Comparison of ENCODE assay signal across 20 cellular contexts in the genomic region with DNA sequence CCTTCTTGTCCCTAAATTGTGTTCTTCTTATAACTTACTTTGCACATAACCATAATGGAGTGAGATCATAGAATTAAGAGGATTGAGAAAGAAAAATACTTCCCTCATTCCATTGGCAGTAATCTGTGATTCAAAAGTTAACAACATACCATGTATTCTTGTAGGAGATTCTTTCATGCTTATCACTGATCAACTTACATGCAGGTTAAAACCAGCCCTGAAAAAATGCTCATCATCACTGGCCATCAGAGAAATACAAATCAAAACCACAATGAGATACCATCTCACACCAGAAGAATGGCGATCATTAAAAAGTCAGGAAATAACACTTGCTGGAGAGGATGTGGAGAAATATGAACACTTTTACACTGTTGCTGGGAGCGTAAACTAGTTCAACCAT. TPM values are rescaled to one million over a fixed set of nuclear protein-coding genes. Genes with fewer than 3 reads are reported as not detected.
DNase-seq lines count a peak whose midpoint lies in the region; TF ChIP-seq lines count a peak whose summit lies in the region.
"Had no signal": no experiment of that assay in that cellular context is flagged by ENCODE, and none has a peak within 500 bp of the region (broad histone marks: within the 10 kb centered on the region; RNA-seq: fewer than 3 reads in every experiment).

No MANE protein-coding gene starts in this region.

- no peak for TF ChIP-seq CTCF in choroid plexus epithelial cell (conservative IDR thresholded peaks at IDR 0.05; ENCODE audit: low read depth, low read length)
- no peak for TF ChIP-seq CTCF in right atrium auricular region (IDR thresholded peaks at IDR 0.05)

- H3K4me3 ChIP-seq in choroid plexus epithelial cell (ENCODE audit: low read depth, low read length) = no peak overlapping the region
- no peak overlapping the region for H3K4me3 ChIP-seq in right atrium auricular region
- H3K4me3 ChIP-seq: BLaER1, HAP-1 had no signal

- no peaks in the 10 kb centered on the region for H3K36me3 ChIP-seq in right atrium auricular region
- H3K36me3 ChIP-seq: BLaER1, HAP-1 had no signal

- no peaks in the 10 kb centered on the region for H3K4me1 ChIP-seq in right atrium auricular region
- H3K4me1 ChIP-seq: BLaER1, Caco-2, HAP-1 had no signal

- H3K9me3 ChIP-seq in right atrium auricular region = no peaks in the 10 kb centered on the region
- H3K9me3 ChIP-seq: BLaER1, HAP-1 had no signal

- H3K27ac ChIP-seq in right atrium auricular region = no peak overlapping the region
- H3K27ac ChIP-seq: BLaER1, C4-2B had no signal

- DNase-seq in amniotic epithelial cell (ENCODE audit: low read depth) (peak; percentile 24), choroid plexus epithelial cell (ENCODE audit: low read depth) (peak; percentile 23), iris pigment epithelial cell (ENCODE audit: low read depth) (peak; percentile 13), renal cortical epithelial cell (ENCODE audit: low read depth) (peak; percentile 3), right atrium auricular region (ENCODE audit: low spot score) (no peak), Kasumi-1 (lab: John Stamatoyannopoulos, UW) (no peak), NCI-H524 treated with DMSO at 0.1 percent for 48 hours (lab: John Stamatoyannopoulos, UW) (no peak)
- DNase-seq: Caco-2; CD4-positive, CD25-positive, alpha-beta regulatory T cell; CD8-positive, alpha-beta T cell; DMS153; DND-41; GOT3; HFFc6 had no signal

- H3K27me3 ChIP-seq in right atrium auricular region = no peaks in the 10 kb centered on the region
- H3K27me3 ChIP-seq: BLaER1 had no signal

RNA-seq across cellular contexts. Expression of gene GFRAL, which starts 36.5 kb away (rescaled TPM):
- total RNA-seq in renal cortical epithelial cell (not detected in 2 replicates), right atrium auricular region (not detected)
- total RNA-seq: A172; A673; B cell; Caco-2; CD4-positive, CD25-positive, alpha-beta regulatory T cell; CD8-positive, alpha-beta T cell; HFFc6 had no signal

Comparison
In these comparisons a context has a peak if more than half of its experiments do, and no peak if none do; other contexts are left out.
1. DNase-seq: peak in amniotic epithelial cell (single experiment), choroid plexus epithelial cell (single experiment), iris pigment epithelial cell (single experiment) and renal cortical epithelial cell (single experiment); none in right atrium auricular region (single experiment), Kasumi-1 (0 of 2) and NCI-H524 treated with DMSO at 0.1 percent for 48 hours (single experiment).